ENCODE assay signal across 8 cellular contexts in genomic region chr11:59753650-59754493, GRCh38. TPM values are rescaled to one million over a fixed set of nuclear protein-coding genes. Genes with fewer than 3 reads are reported as not detected.
DNase-seq lines count a peak whose midpoint lies in the region; ATAC-seq and TF ChIP-seq lines count a peak whose summit lies in the region.

No MANE protein-coding gene starts in this region.

- ATAC-seq in GM21360 (IDR thresholded peaks at IDR 0.05; ENCODE audit: unreplicated experiment) (peak; percentile 62), esophagus mucosa (peak; percentile 65)

- no peaks in the 10 kb centered on the region for H3K36me3 ChIP-seq in OCI-LY7 (ENCODE audit: insufficient read depth, low read length)

- H3K9me2 ChIP-seq in OCI-LY7 (ENCODE audit: insufficient read depth, low read length), result no peaks in the 10 kb centered on the region

- H4K20me1 ChIP-seq in OCI-LY7 (ENCODE audit: insufficient read depth, low read length), result no peaks in the 10 kb centered on the region

- intact Hi-C loops in OCI-LY7 (cut with micrococcal nuclease; ENCODE audit: unreplicated experiment), result loop anchor here (1.0 to 2.0 kb wide), 3 partner anchors 48 to 165 kb away; partner anchors contain the start of gene MRPL16

- peak; percentile 65 for DNase-seq in Caki2 (ENCODE audit: low read depth)
- peak; percentile 76 for DNase-seq in HT1080 (ENCODE audit: low read depth)
- DNase-seq in OCI-LY7 (ENCODE audit: low spot score), result peak; percentile 85
- peak; percentile 78 for DNase-seq in activated T-cell treated with anti-CD3 and anti-CD28 coated beads, Interleukin-2, amount 50 U/mL, for 1 hour
- DNase-seq in myocyte (ENCODE audit: low read depth), result peak; percentile 81
- DNase-seq in stimulated activated CD8-positive, alpha-beta memory T cell treated with anti-CD3 and anti-CD28 coated beads, Interleukin-7, amount 100 ng/mL, for 4 hours (ENCODE audit: low read depth in 2 of 2), result peak; percentile 63 to 69

- H3K4me3 ChIP-seq in OCI-LY7 (ENCODE audit: low read depth, low read length, poor library complexity, severe bottlenecking), result peak overlapping the region; percentile 86

- TF ChIP-seq CTCF in OCI-LY7 (conservative IDR thresholded peaks at IDR 0.05; ENCODE audit: low read length), result peak; percentile 89

- H3K9me3 ChIP-seq in OCI-LY7 (ENCODE audit: low read length), result no peaks in the 10 kb centered on the region

- no peak overlapping the region for H3K27ac ChIP-seq in OCI-LY7 (ENCODE audit: low read depth, low read length, poor library complexity, severe bottlenecking)

- in situ Hi-C loops in Caki2 (cut with HindIII; ENCODE audit: low pct_unique_long_range_greater_than_20kb, low sequenced_read_pairs), result no loop called here

- CTCF ChIA-PET in OCI-LY7 (lab: Charles Lee; ENCODE audit: unreplicated experiment), result interaction anchor here (1.0 kb wide), 1 partner anchor 47 kb away, joined by 3 read pairs; no protein-coding TSS in a partner anchor

- BruUV-seq in OCI-LY7 (replicated peaks; lab: Mats Ljungman, UMichigan), result no TSS peak

- POLR2A ChIA-PET in OCI-LY7 (lab: Charles Lee), result interaction anchor here (0.8 kb wide), 1 partner anchor 44 kb away, joined by 6 read pairs; no protein-coding TSS in a partner anchor

- H3K4me1 ChIP-seq in OCI-LY7 (ENCODE audit: insufficient read depth, low read length, poor library complexity, severe bottlenecking), result peaks cover 16% of the 10 kb centered on the region

- H2AFZ ChIP-seq in OCI-LY7 (ENCODE audit: low read length), result peak overlapping the region; percentile 88

- no peaks in the 10 kb centered on the region for H3K79me2 ChIP-seq in OCI-LY7 (ENCODE audit: insufficient read depth, low read depth, low read length)

- peak overlapping the region; percentile 96 for H3K4me2 ChIP-seq in OCI-LY7 (ENCODE audit: low read length)

RNA-seq across cellular contexts. Expression of gene STX3, which starts 1.3 kb away (rescaled TPM):
- total RNA-seq in Caki2 (2014; rRNA removed; shearing (Covaris generic); ENCODE audit: low replicate concordance), result 16.0 and 28.4 TPM in 2 replicates
- 41.6 and 42.6 TPM in 2 replicates for total RNA-seq in HT1080 (2014; rRNA removed; shearing (Covaris generic))
- 19.5 and 21.9 TPM in 2 replicates for polyA plus RNA-seq in HT1080 (2015; cell fraction: cytosol; rRNA removed)
- 19.6 and 22.3 TPM in 2 replicates for polyA plus RNA-seq in HT1080 (2015; cell fraction: nucleus; rRNA removed)
- 20.2 and 27.2 TPM in 2 replicates for total RNA-seq in OCI-LY7 (2014; rRNA removed; shearing (Covaris generic))
- total RNA-seq in OCI-LY7 (2022) (6.4 and 8.4 TPM in 2 replicates), esophagus mucosa (12.1 TPM), myocyte (18.3 and 19.0 TPM in 2 replicates)
- polyA plus RNA-seq in myocyte (2012), result 13.5 TPM

RNA-seq across cellular contexts. Expression of gene OR10V1, which starts 40.2 kb away (rescaled TPM):
- not detected in 2 replicates for total RNA-seq in Caki2 (2014; rRNA removed; shearing (Covaris generic); ENCODE audit: low replicate concordance)
- not detected in 2 replicates for total RNA-seq in HT1080 (2014; rRNA removed; shearing (Covaris generic))
- polyA plus RNA-seq in HT1080 (2015; cell fraction: cytosol; rRNA removed), result not detected in 2 replicates
- not detected in 2 replicates for polyA plus RNA-seq in HT1080 (2015; cell fraction: nucleus; rRNA removed)
- not detected in 2 replicates for total RNA-seq in OCI-LY7 (2014; rRNA removed; shearing (Covaris generic))
- total RNA-seq in OCI-LY7 (2022) (not detected in 2 replicates), esophagus mucosa (not detected), myocyte (not detected in 2 replicates)
- not detected for polyA plus RNA-seq in myocyte (2012)

RNA-seq across cellular contexts. Expression of gene MRPL16, which starts 56.7 kb away (rescaled TPM):
- total RNA-seq in Caki2 (2014; rRNA removed; shearing (Covaris generic); ENCODE audit: low replicate concordance), result 66.6 and 80.4 TPM in 2 replicates
- 91.6 and 95.7 TPM in 2 replicates for total RNA-seq in HT1080 (2014; rRNA removed; shearing (Covaris generic))
- polyA plus RNA-seq in HT1080 (2015; cell fraction: cytosol; rRNA removed), result 67.3 and 69.3 TPM in 2 replicates
- 51.6 and 55.5 TPM in 2 replicates for polyA plus RNA-seq in HT1080 (2015; cell fraction: nucleus; rRNA removed)
- total RNA-seq in OCI-LY7 (2014; rRNA removed; shearing (Covaris generic)), result 133 and 159 TPM in 2 replicates
- total RNA-seq in OCI-LY7 (2022), result 87.5 and 92.2 TPM in 2 replicates
- 33.6 TPM for total RNA-seq in esophagus mucosa
- total RNA-seq in myocyte, result 35.2 and 42.6 TPM in 2 replicates
- polyA plus RNA-seq in myocyte (2012), result 40.9 TPM
